ENCODE assay signal across 35 cellular contexts in genomic region chr19:43414554-43414953, GRCh38. TPM values are rescaled to one million over a fixed set of nuclear protein-coding genes. Genes with fewer than 3 reads are reported as not detected.
"Had no signal": no experiment of that assay in that cellular context is flagged by ENCODE, and none has a peak within 500 bp of the region (broad histone marks: within the 10 kb centered on the region; RNA-seq: fewer than 3 reads in every experiment).

Gene TEX101, plus strand, starts transcription at chr19:43414890. Its CDS starts 1,030 bp downstream, at chr19:43415920.

- H3K4me3 ChIP-seq: adrenal gland, body of pancreas, breast epithelium had no signal

- H3K27ac Mint-ChIP-seq: activated B cell treated with CpG ODN at 0.5 μM for 24 hours; activated CD4-positive, alpha-beta memory T cell treated with anti-CD3 and anti-CD28 coated beads for 36 hours; activated CD4-positive, alpha-beta T cell treated with anti-CD3 and anti-CD28 coated beads, Interleukin-2, amount 10 ng/mL, durations not matched to agents 24 days and 14 days; activated CD8-positive, alpha-beta T cell treated with anti-CD3 and anti-CD28 coated beads for 36 hours; activated naive CD4-positive, alpha-beta T cell treated with anti-CD3 and anti-CD28 coated beads for 36 hours; activated naive CD8-positive, alpha-beta T cell treated with anti-CD3 and anti-CD28 coated beads for 36 hours; activated T-cell treated with anti-CD3 and anti-CD28 coated beads, Interleukin-2, amount 50 U/mL, for 24 hours; activated T-helper 2 cell treated with anti-CD3 and anti-CD28 coated beads, Interferon-gamma antibody, Interleukin-2, Interleukin-4, amounts not matched to agents 10 μg/mL and 5 μg/mL and 100 μg/mL, durations not matched to agents 14 hours and 24 hours and 36 hours; T-helper 1 cell treated with Interleukin-12 subunit alpha and Interleukin-12 subunit beta and Interleukin-4 antibody, amounts not matched to agents 30 μg/mL and 1 μg/mL, for 36 hours; T-helper 2 cell treated with Interferon-gamma antibody and Interleukin-4, amounts not matched to agents 5 μg/mL and 100 μg/mL, for 36 hours had no signal

- ATAC-seq: activated CD8-positive, alpha-beta T cell treated with anti-CD3 and anti-CD28 coated beads for 36 hours; activated naive CD4-positive, alpha-beta T cell treated with anti-CD3 and anti-CD28 coated beads, Interleukin-2, amount 50 U/mL, for 72 hours; body of pancreas had no signal

- H3K9me3 Mint-ChIP-seq: activated CD4-positive, alpha-beta memory T cell treated with anti-CD3 and anti-CD28 coated beads for 36 hours; activated CD4-positive, alpha-beta T cell treated with anti-CD3 and anti-CD28 coated beads, Interleukin-2, amount 10 ng/mL, durations not matched to agents 24 days and 14 days; activated CD8-positive, alpha-beta T cell treated with anti-CD3 and anti-CD28 coated beads for 36 hours; activated naive CD4-positive, alpha-beta T cell treated with anti-CD3 and anti-CD28 coated beads for 36 hours; activated naive CD4-positive, alpha-beta T cell treated with anti-CD3 and anti-CD28 coated beads, Interleukin-2, amount 50 U/mL, for 72 hours; activated naive CD8-positive, alpha-beta T cell treated with anti-CD3 and anti-CD28 coated beads for 36 hours; activated T-cell treated with anti-CD3 and anti-CD28 coated beads, Interleukin-2, amount 50 U/mL, for 24 hours; activated T-helper 2 cell treated with anti-CD3 and anti-CD28 coated beads, Interferon-gamma antibody, Interleukin-2, Interleukin-4, amounts not matched to agents 10 μg/mL and 5 μg/mL and 100 μg/mL, durations not matched to agents 14 hours and 24 hours and 36 hours; T-helper 1 cell treated with Interleukin-12 subunit alpha and Interleukin-12 subunit beta and Interleukin-4 antibody, amounts not matched to agents 30 μg/mL and 1 μg/mL, for 36 hours; T-helper 2 cell treated with Interferon-gamma antibody and Interleukin-4, amounts not matched to agents 5 μg/mL and 100 μg/mL, for 36 hours had no signal

- H3K27me3 ChIP-seq: adrenal gland, body of pancreas, brain microvascular endothelial cell, breast epithelium had no signal

- DNase-seq: activated B cell treated with CpG ODN at 0.5 μM for 24 hours; activated CD4-positive, alpha-beta memory T cell treated with anti-CD3 and anti-CD28 coated beads for 36 hours; activated CD4-positive, alpha-beta T cell treated with anti-CD3 and anti-CD28 coated beads for 4 hours; activated CD4-positive, alpha-beta T cell treated with anti-CD3 and anti-CD28 coated beads, Interleukin-2, amount 10 ng/mL, durations not matched to agents 24 days and 14 days; activated CD4-positive, alpha-beta T cell treated with anti-CD3 and anti-CD28 coated beads, Interleukin-2, amount 50 U/mL, for 1 hour; activated CD4-positive, alpha-beta T cell treated with anti-CD3 and anti-CD28 coated beads, Interleukin-2, amount 50 U/mL, for 4 hours; activated CD4-positive, CD25-positive, alpha-beta regulatory T cell treated with anti-CD3 and anti-CD28 coated beads, Interleukin-2, amount 50 U/mL, for 72 hours; activated CD8-positive, alpha-beta memory T cell treated with anti-CD3 and anti-CD28 coated beads, Interleukin-2, amount 50 U/mL, for 4 hours; activated CD8-positive, alpha-beta T cell treated with anti-CD3 and anti-CD28 coated beads for 36 hours; activated effector memory CD4-positive, alpha-beta T cell treated with Interleukin-2 at 50 U/mL for 16 hours; activated gamma-delta T cell; activated naive CD4-positive, alpha-beta T cell treated with anti-CD3 and anti-CD28 coated beads for 36 hours; activated naive CD4-positive, alpha-beta T cell treated with anti-CD3 and anti-CD28 coated beads, Interleukin-2, amount 50 U/mL, for 16 hours; activated naive CD8-positive, alpha-beta T cell treated with anti-CD3 and anti-CD28 coated beads for 36 hours; activated T-cell treated with anti-CD3 and anti-CD28 coated beads, Interleukin-2, amount 50 U/mL, for 24 hours; activated T-cell treated with anti-CD3 and anti-CD28 coated beads, Interleukin-2, amount 50 U/mL, for 48 hours; amniotic stem cell; aorta; body of pancreas; brain microvascular endothelial cell; central memory CD4-positive, alpha-beta T cell; T-helper 1 cell; T-helper 2 cell; T-helper 9 cell had no signal

- H3K4me1 Mint-ChIP-seq: activated CD4-positive, alpha-beta T cell treated with anti-CD3 and anti-CD28 coated beads, Interleukin-2, amount 10 ng/mL, durations not matched to agents 24 days and 14 days; activated naive CD8-positive, alpha-beta T cell treated with anti-CD3 and anti-CD28 coated beads for 36 hours had no signal

- H3K9me3 ChIP-seq: adrenal gland, body of pancreas, breast epithelium had no signal

- H3K4me1 ChIP-seq: adrenal gland, body of pancreas, breast epithelium had no signal

- H3K36me3 ChIP-seq: adrenal gland, brain microvascular endothelial cell, breast epithelium had no signal

- H3K36me3 Mint-ChIP-seq: activated CD4-positive, alpha-beta memory T cell treated with anti-CD3 and anti-CD28 coated beads for 36 hours; activated naive CD4-positive, alpha-beta T cell treated with anti-CD3 and anti-CD28 coated beads, Interleukin-2, amount 50 U/mL, for 72 hours; activated naive CD8-positive, alpha-beta T cell treated with anti-CD3 and anti-CD28 coated beads for 36 hours had no signal

- H3K4me3 Mint-ChIP-seq: activated B cell treated with CpG ODN at 0.5 μM for 24 hours; activated CD4-positive, alpha-beta memory T cell treated with anti-CD3 and anti-CD28 coated beads for 36 hours; activated CD4-positive, alpha-beta T cell treated with anti-CD3 and anti-CD28 coated beads, Interleukin-2, amount 10 ng/mL, durations not matched to agents 24 days and 14 days; activated CD8-positive, alpha-beta T cell treated with anti-CD3 and anti-CD28 coated beads for 36 hours; activated naive CD4-positive, alpha-beta T cell treated with anti-CD3 and anti-CD28 coated beads for 36 hours; activated naive CD8-positive, alpha-beta T cell treated with anti-CD3 and anti-CD28 coated beads for 36 hours; activated T-cell treated with anti-CD3 and anti-CD28 coated beads, Interleukin-2, amount 50 U/mL, for 24 hours; T-helper 1 cell treated with Interleukin-12 subunit alpha and Interleukin-12 subunit beta and Interleukin-4 antibody, amounts not matched to agents 30 μg/mL and 1 μg/mL, for 36 hours; T-helper 2 cell treated with Interferon-gamma antibody and Interleukin-4, amounts not matched to agents 5 μg/mL and 100 μg/mL, for 36 hours had no signal

- FAIRE-seq: astrocyte, TTC549 had no signal

- H3K27ac ChIP-seq: adrenal gland, body of pancreas, brain microvascular endothelial cell, breast epithelium, VCaP had no signal

- H3K27me3 Mint-ChIP-seq: activated B cell treated with CpG ODN at 0.5 μM for 24 hours; activated CD4-positive, alpha-beta memory T cell treated with anti-CD3 and anti-CD28 coated beads for 36 hours; activated CD8-positive, alpha-beta T cell treated with anti-CD3 and anti-CD28 coated beads for 36 hours; activated naive CD8-positive, alpha-beta T cell treated with anti-CD3 and anti-CD28 coated beads for 36 hours; activated T-cell treated with anti-CD3 and anti-CD28 coated beads, Interleukin-2, amount 50 U/mL, for 24 hours had no signal

RNA-seq across cellular contexts. Expression of gene TEX101, which starts in this region (rescaled TPM):
- total RNA-seq: activated B cell treated with CpG ODN at 0.5 μM for 24 hours; activated CD4-positive, alpha-beta memory T cell treated with anti-CD3 and anti-CD28 coated beads for 36 hours; activated CD4-positive, alpha-beta T cell treated with anti-CD3 and anti-CD28 coated beads, Interleukin-2, amount 10 ng/mL, durations not matched to agents 24 days and 14 days; activated CD8-positive, alpha-beta T cell treated with anti-CD3 and anti-CD28 coated beads for 36 hours; activated naive CD4-positive, alpha-beta T cell treated with anti-CD3 and anti-CD28 coated beads for 36 hours; activated naive CD4-positive, alpha-beta T cell treated with anti-CD3 and anti-CD28 coated beads, Interleukin-2, amount 50 U/mL, for 72 hours; activated naive CD8-positive, alpha-beta T cell treated with anti-CD3 and anti-CD28 coated beads for 36 hours; activated T-helper 2 cell treated with anti-CD3 and anti-CD28 coated beads, Interferon-gamma antibody, Interleukin-2, Interleukin-4, amounts not matched to agents 10 μg/mL and 5 μg/mL and 100 μg/mL, durations not matched to agents 14 hours and 24 hours and 36 hours; adrenal gland; aorta; astrocyte; body of pancreas; breast epithelium; cardiac septum; cerebellum had no signal
- polyA plus RNA-seq: adrenal gland, aorta had no signal
